ENCODE assay signal across 10 cellular contexts in the genomic region with DNA sequence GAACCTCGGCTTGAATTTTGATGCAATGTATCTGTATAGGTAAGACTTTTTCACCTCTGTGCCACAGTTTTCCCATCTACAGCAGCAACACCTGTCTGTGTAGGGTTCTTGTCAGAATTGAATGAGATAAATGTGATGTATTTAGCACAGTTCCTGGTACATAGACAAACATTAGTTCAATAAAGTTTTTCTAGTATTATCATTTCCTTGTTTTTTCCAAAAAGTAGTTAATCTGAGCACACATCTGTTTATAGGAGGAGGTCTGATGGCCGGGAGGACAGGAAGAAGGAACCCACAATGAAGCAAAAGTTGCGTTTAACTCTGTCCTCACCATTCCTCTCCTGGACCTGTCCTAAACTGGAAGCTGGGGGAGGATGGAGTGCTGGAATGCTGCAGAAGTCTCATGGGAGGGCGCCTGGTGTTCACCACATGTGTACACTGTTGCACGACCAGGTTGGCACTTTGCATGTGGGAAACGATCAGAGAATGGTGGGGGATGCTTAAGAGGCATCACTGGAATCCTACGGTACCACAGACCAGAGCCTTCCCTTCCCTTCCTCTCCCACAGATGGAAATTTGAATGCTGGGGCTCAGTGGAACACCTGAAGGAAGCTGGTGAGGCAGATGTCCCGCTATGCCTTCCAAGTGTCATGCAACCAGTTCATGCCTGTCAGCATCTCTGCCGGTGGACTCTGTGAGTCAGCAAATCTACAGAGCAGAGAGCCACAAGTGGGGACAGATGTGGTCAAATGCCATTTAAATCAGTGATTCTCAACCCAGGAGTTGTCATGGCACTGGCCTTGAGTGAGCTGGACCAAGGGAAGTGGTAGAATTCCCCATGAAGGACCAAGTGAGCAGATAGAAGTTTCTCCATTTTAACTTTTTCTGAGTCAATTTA.
DNase-seq lines count a peak whose midpoint lies in the region; ATAC-seq, FAIRE-seq and TF ChIP-seq lines count a peak whose summit lies in the region.
"Had no signal": no experiment of that assay in that cellular context is flagged by ENCODE, and none has a peak within 500 bp of the region (broad histone marks: within the 10 kb centered on the region; RNA-seq: fewer than 3 reads in every experiment).

No MANE protein-coding gene starts in this region.

- no peak overlapping the region for H3K18ac ChIP-seq in neuronal stem cell (ENCODE audit: low read length)

- no peaks in the 10 kb centered on the region for H3K36me3 Mint-ChIP-seq in astrocyte (ENCODE audit: low read depth, unreplicated experiment)

- H2AK5ac ChIP-seq in neuronal stem cell (ENCODE audit: low read depth, low read length) = no peak overlapping the region

- CTCF ChIA-PET in HEK293T (lab: Yijun Ruan, JAX) = interaction anchor here (1.0 kb wide), 1 partner anchor 147 kb away, joined by 3 read pairs; no protein-coding TSS in a partner anchor

- no peak overlapping the region for H3K14ac ChIP-seq in neuronal stem cell (ENCODE audit: low read length)

- H3K79me1 ChIP-seq in neuronal stem cell (ENCODE audit: low read depth, low read length) = no peaks in the 10 kb centered on the region

- peak overlapping the region; percentile 13 for H2BK120ac ChIP-seq in neuronal stem cell (ENCODE audit: low read depth, low read length)

- DNase-seq in DMS53 treated with DMSO at 0.1 percent for 48 hours (lab: John Stamatoyannopoulos, UW; ENCODE audit: unreplicated experiment) = peak; percentile 9
- peak; percentile 63 for DNase-seq in M059J (ENCODE audit: low read depth)
- DNase-seq in astrocyte (ENCODE audit: low read depth) = no peak
- no peak for DNase-seq in neuronal stem cell (ENCODE audit: low spot score)
- no peak for DNase-seq in HEK293T (ENCODE audit: extremely low spot score)
- no peak for DNase-seq in NCI-H1436 treated with DMSO at 0.1 percent for 48 hours (lab: John Stamatoyannopoulos, UW)
- DNase-seq in germinal center (ENCODE audit: low spot score) = no peak

- no peak for ATAC-seq in HG03469 (IDR thresholded peaks at IDR 0.05; ENCODE audit: unreplicated experiment)

- H3K27me3 Mint-ChIP-seq in astrocyte (ENCODE audit: low read depth, unreplicated experiment) = no peaks in the 10 kb centered on the region

- FAIRE-seq in astrocyte (lab: Jason Lieb, UNC) = peak; percentile 23

- H2BK15ac ChIP-seq in neuronal stem cell (ENCODE audit: low read length) = no peak overlapping the region

- no peak overlapping the region for H3K27ac Mint-ChIP-seq in astrocyte (ENCODE audit: unreplicated experiment)

- H3K4me1 ChIP-seq in astrocyte (ENCODE audit: insufficient read depth, low read length) (peaks cover 17% of the 10 kb centered on the region), neuronal stem cell (ENCODE audit: control insufficient read depth in 2 of 2, insufficient read depth in 1 of 2, low read depth in 1 of 2, low read length in 2 of 2) (peaks cover 0 to 5% of the 10 kb centered on the region in 2 donors)

- no peaks in the 10 kb centered on the region for H4K20me1 ChIP-seq in astrocyte (ENCODE audit: insufficient read depth, low read length)

- no CpG with 5 or more reads among the region's 9 CpGs for WGBS in neuronal stem cell (ENCODE audit: extremely low coverage in 2 of 2, insufficient read length in 2 of 2, insufficient replicate concordance in 1 of 2), 2 donors

- H3K9me3 ChIP-seq in astrocyte (ENCODE audit: insufficient read depth, low read depth, low read length) (no peaks in the 10 kb centered on the region), neuronal stem cell (replicated peaks in 1 of 2; ENCODE audit: control insufficient read depth in 2 of 2, insufficient read depth in 1 of 2, low read depth in 1 of 2, low read length in 2 of 2) (no peaks in the 10 kb centered on the region)
- H3K9me3 ChIP-seq: body of pancreas, left lung had no signal

- POLR2A ChIA-PET in HEK293T (lab: Yijun Ruan, JAX) = interaction anchor here (0.5 kb wide), 1 partner anchor 170 kb away, joined by 3 read pairs; no protein-coding TSS in a partner anchor

- H3K9ac ChIP-seq in astrocyte (ENCODE audit: low read length) = no peak overlapping the region
- H3K9ac ChIP-seq in neuronal stem cell (ENCODE audit: low read depth, low read length, poor library complexity) = no peak overlapping the region

- H2BK12ac ChIP-seq in neuronal stem cell (ENCODE audit: low read length) = no peak overlapping the region

- no peak overlapping the region for H3K27ac ChIP-seq in astrocyte (ENCODE audit: low read depth, low read length)
- no peak overlapping the region for H3K27ac ChIP-seq in neuronal stem cell (replicated peaks; ENCODE audit: low read length)

- H3K27me3 ChIP-seq in astrocyte (ENCODE audit: insufficient read depth, low read length) (no peaks in the 10 kb centered on the region), neuronal stem cell (ENCODE audit: control insufficient read depth in 3 of 3, insufficient read depth in 3 of 3, low read depth in 1 of 3, low read length in 3 of 3) (no peaks in the 10 kb centered on the region)
- H3K27me3 ChIP-seq: body of pancreas, left lung had no signal

- no peak overlapping the region for H3K23ac ChIP-seq in neuronal stem cell (ENCODE audit: low read depth, low read length, poor library complexity)

- H3K79me2 ChIP-seq in astrocyte (ENCODE audit: insufficient read depth, low read length) = no peaks in the 10 kb centered on the region

- H3K4me3 ChIP-seq in astrocyte (ENCODE audit: insufficient read depth, low read depth, low read length) = no peak overlapping the region
- H3K4me3 ChIP-seq in neuronal stem cell (ENCODE audit: low read length in 2 of 2) = no peak overlapping the region
- H3K4me3 ChIP-seq: body of pancreas, left lung had no signal

- H2AFZ ChIP-seq in astrocyte (ENCODE audit: low read depth, low read length) (no peak overlapping the region), neuronal stem cell (ENCODE audit: low read length) (no peak overlapping the region)

- H3K36me3 ChIP-seq in astrocyte (ENCODE audit: insufficient read depth, low read length) (no peaks in the 10 kb centered on the region), neuronal stem cell (replicated peaks in 1 of 2; ENCODE audit: control insufficient read depth in 2 of 2, insufficient read depth in 2 of 2, low read length in 2 of 2) (no peaks in the 10 kb centered on the region)
- H3K36me3 ChIP-seq: left lung had no signal

- peaks cover 29% of the 10 kb centered on the region for H3K4me1 Mint-ChIP-seq in astrocyte (ENCODE audit: low read depth, unreplicated experiment)

- H3K9me3 Mint-ChIP-seq in astrocyte (ENCODE audit: unreplicated experiment) = peaks cover 4% of the 10 kb centered on the region

- H4K8ac ChIP-seq in neuronal stem cell (ENCODE audit: low read depth, low read length) = no peak overlapping the region

- no peak for TF ChIP-seq CTCF in astrocyte (IDR thresholded peaks at IDR 0.05; ENCODE audit: insufficient read depth, low read depth, low read length)

- H4K91ac ChIP-seq in neuronal stem cell (ENCODE audit: low read depth, low read length, poor library complexity) = no peak overlapping the region

- H3K4me3 Mint-ChIP-seq in astrocyte (ENCODE audit: unreplicated experiment) = no peak overlapping the region

- H2BK5ac ChIP-seq in neuronal stem cell (ENCODE audit: low read length) = no peak overlapping the region

- no peak overlapping the region for H3K4me2 ChIP-seq in astrocyte (ENCODE audit: low read length)
- H3K4me2 ChIP-seq in neuronal stem cell (ENCODE audit: insufficient read depth, low read length, poor library complexity, severe bottlenecking) = no peak overlapping the region

- no peak overlapping the region for H3K4ac ChIP-seq in neuronal stem cell (ENCODE audit: low read length)

TF ChIP-seq in HEK293T, 16 proteins besides CTCF, POLR2A, EP300 and RAD21:
- no peak for TF ChIP-seq LEF1 (IDR thresholded peaks at IDR 0.05; ENCODE audit: borderline replicate concordance)

Comparison
In these comparisons a context has a peak if more than half of its experiments do, and no peak if none do; other contexts are left out.
1. DNase-seq: peak in DMS53 treated with DMSO at 0.1 percent for 48 hours (single experiment) and M059J (single experiment); none in astrocyte (single experiment), neuronal stem cell (single experiment), HEK293T (single experiment), NCI-H1436 treated with DMSO at 0.1 percent for 48 hours (single experiment) and germinal center (single experiment).